Comparison of ENCODE assay signal across 20 cellular contexts in the genomic region with DNA sequence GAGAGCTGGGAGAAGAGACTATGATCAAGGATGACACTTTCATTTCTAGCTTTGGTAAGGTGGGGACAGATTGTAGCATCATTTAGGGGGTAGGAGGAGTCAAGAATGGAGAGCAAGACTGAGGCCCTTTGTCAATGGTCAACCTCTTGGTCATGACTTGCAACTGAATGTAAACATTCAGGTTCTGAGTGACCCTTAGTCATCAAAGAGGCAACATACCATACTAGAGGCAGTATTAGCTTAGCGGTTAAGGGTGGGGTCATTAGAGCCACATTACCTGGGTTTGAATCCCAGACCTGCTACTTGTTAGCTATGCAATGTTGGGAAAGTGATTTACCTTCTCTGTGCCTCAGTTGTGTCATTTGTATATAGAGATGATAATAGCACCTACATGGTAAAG.
DNase-seq lines count a peak whose midpoint lies in the region; ATAC-seq, FAIRE-seq and TF ChIP-seq lines count a peak whose summit lies in the region.
"Had no signal": no experiment of that assay in that cellular context is flagged by ENCODE, and none has a peak within 500 bp of the region (broad histone marks: within the 10 kb centered on the region; RNA-seq: fewer than 3 reads in every experiment).

No MANE protein-coding gene starts in this region.

- H3K27ac ChIP-seq in epithelial cell of prostate = no peak overlapping the region
- H3K27ac ChIP-seq: A549 had no signal

- H3K36me3 ChIP-seq in H7 (replicated peaks; ENCODE audit: control insufficient read depth, insufficient read depth, low read length) = no peaks in the 10 kb centered on the region
- H3K36me3 ChIP-seq: MG63 had no signal

- DNase-seq in A172 (ENCODE audit: low spot score) (peak; percentile 11), GM10248 (ENCODE audit: extremely low spot score) (peak; percentile 2), RCC 7860 (ENCODE audit: low spot score) (peak; percentile 37), epithelial cell of prostate (ENCODE audit: low read depth, low spot score) (peak; percentile 16), H7 (no peak)
- DNase-seq: CD4-positive, alpha-beta T cell; DMS79; HCEC 1CT; MG63; NCI-H1048; NCI-H1436 treated with DMSO at 0.1 percent for 48 hours; NCI-H2029; NCI-H345; NCI-H524 treated with DMSO at 0.1 percent for 48 hours; SHP77; SK-N-SH; T-cell had no signal

- no peak for ATAC-seq in GM18909 (IDR thresholded peaks at IDR 0.05; ENCODE audit: poor library complexity, unreplicated experiment)
- ATAC-seq in HG02852 (IDR thresholded peaks at IDR 0.05; ENCODE audit: unreplicated experiment) = no peak
- ATAC-seq: T-cell had no signal

- no peak for TF ChIP-seq CTCF in GM10248 (IDR thresholded peaks at IDR 0.05; ENCODE audit: control extremely low read depth, extremely low read depth, low read depth, missing control alignments)

- H3K27me3 ChIP-seq in H7 (ENCODE audit: control insufficient read depth, insufficient read depth, low read length) = no peaks in the 10 kb centered on the region
- H3K27me3 ChIP-seq: MG63 had no signal

- FAIRE-seq in RCC 7860 (lab: Jason Lieb, UNC) = no peak
- FAIRE-seq: A549 had no signal

- CTCF ChIA-PET in GM10248 (lab: Yijun Ruan, JAX) = interaction anchor here (1.3 kb wide), 1 partner anchor 27 kb away, joined by 3 read pairs; no protein-coding TSS in a partner anchor

- POLR2A ChIA-PET in GM10248 (lab: Yijun Ruan, JAX) = no interaction called here

- H3K4me3 ChIP-seq in H7 (ENCODE audit: insufficient read depth, low read depth, low read length) = no peak overlapping the region
- H3K4me3 ChIP-seq: A549, MG63 had no signal
